In the genomic region with DNA sequence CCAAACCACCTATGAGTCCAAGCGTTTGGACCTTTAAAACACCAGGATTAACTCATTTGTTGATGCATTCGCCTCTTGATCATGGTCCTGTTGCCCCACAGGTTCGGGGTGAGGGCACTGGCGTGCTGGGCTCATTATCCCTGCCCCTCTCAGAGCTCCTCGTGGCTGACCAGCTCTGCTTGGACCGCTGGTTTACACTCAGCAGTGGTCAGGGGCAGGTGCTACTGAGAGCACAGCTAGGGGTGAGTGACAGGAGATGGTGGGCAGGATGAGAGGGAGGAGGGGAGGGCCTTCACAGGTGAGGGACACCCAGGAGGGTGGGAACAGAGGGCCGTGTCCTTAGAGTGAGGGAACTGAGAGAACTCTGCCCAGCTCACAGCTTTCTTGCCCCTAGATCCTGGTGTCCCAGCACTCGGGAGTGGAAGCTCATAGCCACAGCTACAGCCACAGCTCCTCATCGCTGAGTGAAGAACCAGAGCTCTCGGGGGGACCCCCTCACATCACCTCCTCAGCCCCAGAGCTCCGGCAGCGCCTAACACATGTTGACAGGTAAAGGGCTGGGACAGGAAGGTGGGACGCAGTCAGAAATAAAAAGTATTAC, we compare ENCODE assay signal across 1 cellular context.
TF ChIP-seq lines count a peak whose summit lies in the region.

No MANE protein-coding gene starts in this region.

TF ChIP-seq in SK-N-SH treated with all-trans-retinoic acid at 6 μM for 48 hours, 23 proteins besides CTCF, POLR2A, EP300 and RAD21:
- TF ChIP-seq ISL1 (CRISPR knock-in tag; IDR thresholded peaks at IDR 0.05) (no peak), CSDC2 (CRISPR knock-in tag; IDR thresholded peaks at IDR 0.05) (no peak), GLIS3 (CRISPR knock-in tag; IDR thresholded peaks at IDR 0.05) (no peak), ZNF565 (CRISPR knock-in tag; conservative IDR thresholded peaks at IDR 0.05; ENCODE audit: low read depth) (no peak), SNAI2 (CRISPR knock-in tag; IDR thresholded peaks at IDR 0.05) (no peak), TSHZ2 (CRISPR knock-in tag; IDR thresholded peaks at IDR 0.05) (no peak), TCF4 (CRISPR knock-in tag; IDR thresholded peaks at IDR 0.05; ENCODE audit: borderline replicate concordance) (no peak), POU6F1 (CRISPR knock-in tag; IDR thresholded peaks at IDR 0.05; ENCODE audit: borderline replicate concordance, low read depth) (no peak)
- TF ChIP-seq, protein P1, sequence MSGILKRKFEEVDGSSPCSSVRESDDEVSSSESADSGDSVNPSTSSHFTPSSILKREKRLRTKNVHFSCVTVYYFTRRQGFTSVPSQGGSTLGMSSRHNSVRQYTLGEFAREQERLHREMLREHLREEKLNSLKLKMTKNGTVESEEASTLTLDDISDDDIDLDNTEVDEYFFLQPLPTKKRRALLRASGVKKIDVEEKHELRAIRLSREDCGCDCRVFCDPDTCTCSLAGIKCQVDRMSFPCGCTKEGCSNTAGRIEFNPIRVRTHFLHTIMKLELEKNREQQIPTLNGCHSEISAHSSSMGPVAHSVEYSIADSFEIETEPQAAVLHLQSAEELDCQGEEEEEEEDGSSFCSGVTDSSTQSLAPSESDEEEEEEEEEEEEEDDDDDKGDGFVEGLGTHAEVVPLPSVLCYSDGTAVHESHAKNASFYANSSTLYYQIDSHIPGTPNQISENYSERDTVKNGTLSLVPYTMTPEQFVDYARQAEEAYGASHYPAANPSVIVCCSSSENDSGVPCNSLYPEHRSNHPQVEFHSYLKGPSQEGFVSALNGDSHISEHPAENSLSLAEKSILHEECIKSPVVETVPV (CRISPR knock-in tag; IDR thresholded peaks at IDR 0.05): no peak
TF ChIP-seq in SK-N-SH treated with all-trans-retinoic acid at 6 μM for 48 hours: peak in this region for 0.
